Comparison of ENCODE assay signal across 2 cellular contexts in genomic region chr20:59002874-59003399, GRCh38.
TF ChIP-seq lines count a peak whose summit lies in the region.

No MANE protein-coding gene starts in this region.

TF ChIP-seq in HEK293, 187 proteins besides CTCF, POLR2A, EP300 and RAD21:
- TF ChIP-seq ZNF707 (tag by site-specific recombination; IDR thresholded peaks at IDR 0.05) = no peak
- TF ChIP-seq EGR2 (tag by site-specific recombination; IDR thresholded peaks at IDR 0.05; ENCODE audit: low read depth) = 0 out of 2 replicates have a peak, but pooled peaks have one; percentile 38
TF ChIP-seq in HEK293: peak in this region for 1.

TF ChIP-seq in K562, 482 proteins besides CTCF, POLR2A, EP300 and RAD21:
- TF ChIP-seq PHF8 (IDR thresholded peaks at IDR 0.05; ENCODE audit: borderline replicate concordance, low read length) (no peak), RUNX1 (IDR thresholded peaks at IDR 0.05; ENCODE audit: low read depth) (no peak), ZNF277 (CRISPR knock-in tag; IDR thresholded peaks at IDR 0.05; ENCODE audit: borderline replicate concordance) (no peak), RBFOX2 (IDR thresholded peaks at IDR 0.05; ENCODE audit: low read depth, low read length) (peak; percentile 10; the same call in 1 of the 2 replicates), ZNF253 (CRISPR knock-in tag; conservative IDR thresholded peaks at IDR 0.05) (no peak), NR0B1 (IDR thresholded peaks at IDR 0.05; ENCODE audit: partially characterized antibody) (no peak), FUS (optimal IDR thresholded peaks at IDR 0.05; ENCODE audit: low read depth, low read length) (no peak)
- TF ChIP-seq, protein P1, sequence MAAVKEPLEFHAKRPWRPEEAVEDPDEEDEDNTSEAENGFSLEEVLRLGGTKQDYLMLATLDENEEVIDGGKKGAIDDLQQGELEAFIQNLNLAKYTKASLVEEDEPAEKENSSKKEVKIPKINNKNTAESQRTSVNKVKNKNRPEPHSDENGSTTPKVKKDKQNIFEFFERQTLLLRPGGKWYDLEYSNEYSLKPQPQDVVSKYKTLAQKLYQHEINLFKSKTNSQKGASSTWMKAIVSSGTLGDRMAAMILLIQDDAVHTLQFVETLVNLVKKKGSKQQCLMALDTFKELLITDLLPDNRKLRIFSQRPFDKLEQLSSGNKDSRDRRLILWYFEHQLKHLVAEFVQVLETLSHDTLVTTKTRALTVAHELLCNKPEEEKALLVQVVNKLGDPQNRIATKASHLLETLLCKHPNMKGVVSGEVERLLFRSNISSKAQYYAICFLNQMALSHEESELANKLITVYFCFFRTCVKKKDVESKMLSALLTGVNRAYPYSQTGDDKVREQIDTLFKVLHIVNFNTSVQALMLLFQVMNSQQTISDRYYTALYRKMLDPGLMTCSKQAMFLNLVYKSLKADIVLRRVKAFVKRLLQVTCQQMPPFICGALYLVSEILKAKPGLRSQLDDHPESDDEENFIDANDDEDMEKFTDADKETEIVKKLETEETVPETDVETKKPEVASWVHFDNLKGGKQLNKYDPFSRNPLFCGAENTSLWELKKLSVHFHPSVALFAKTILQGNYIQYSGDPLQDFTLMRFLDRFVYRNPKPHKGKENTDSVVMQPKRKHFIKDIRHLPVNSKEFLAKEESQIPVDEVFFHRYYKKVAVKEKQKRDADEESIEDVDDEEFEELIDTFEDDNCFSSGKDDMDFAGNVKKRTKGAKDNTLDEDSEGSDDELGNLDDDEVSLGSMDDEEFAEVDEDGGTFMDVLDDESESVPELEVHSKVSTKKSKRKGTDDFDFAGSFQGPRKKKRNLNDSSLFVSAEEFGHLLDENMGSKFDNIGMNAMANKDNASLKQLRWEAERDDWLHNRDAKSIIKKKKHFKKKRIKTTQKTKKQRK (IDR thresholded peaks at IDR 0.05; ENCODE audit: borderline replicate concordance, low read depth, low read length) = no peak
